In genomic region chr5:154395407-154396106, GRCh38 we compare ENCODE assay signal across 7 cellular contexts. TPM values are rescaled to one million over a fixed set of nuclear protein-coding genes. Genes with fewer than 3 reads are reported as not detected.
DNase-seq lines count a peak whose midpoint lies in the region; ATAC-seq and TF ChIP-seq lines count a peak whose summit lies in the region.

No MANE protein-coding gene starts in this region.

- no peaks in the 10 kb centered on the region for H3K27me3 ChIP-seq in neuronal stem cell (ENCODE audit: control insufficient read depth in 3 of 3, insufficient read depth in 3 of 3, low read depth in 1 of 3, low read length in 3 of 3)
- H3K27me3 ChIP-seq in MG63 = no peaks in the 10 kb centered on the region

- peaks cover 7% of the 10 kb centered on the region; the same call in 1 of the 2 replicates for H3K9me3 Mint-ChIP-seq in WTC11

- DNase-seq in WTC11 (ENCODE audit: low spot score) (peak; percentile 67), neuronal stem cell (ENCODE audit: low spot score) (no peak), MG63 (no peak), RKO (ENCODE audit: low spot score) (no peak)
- no peak for DNase-seq in activated naive CD4-positive, alpha-beta T cell (lab: John Stamatoyannopoulos, UW)

- CTCF ChIA-PET in WTC11 (lab: Charles Lee) = interaction anchor here (1.1 to 1.6 kb wide), 2 partner anchors 9 to 238 kb away, joined by 3 to 4 read pairs; no protein-coding TSS in a partner anchor

- H3K4me3 Mint-ChIP-seq in WTC11 = no peak overlapping the region

- H3K4me2 ChIP-seq in neuronal stem cell (ENCODE audit: insufficient read depth, low read length, poor library complexity, severe bottlenecking) = no peak overlapping the region

- no peak overlapping the region for H3K4ac ChIP-seq in neuronal stem cell (ENCODE audit: low read length)

- no peaks in the 10 kb centered on the region for H3K27me3 Mint-ChIP-seq in WTC11 (ENCODE audit: low read depth)

- peak overlapping the region; percentile 35 for H3K18ac ChIP-seq in neuronal stem cell (ENCODE audit: low read length)

- peaks cover 30% of the 10 kb centered on the region for H3K4me1 Mint-ChIP-seq in WTC11

- H3K36me3 ChIP-seq in neuronal stem cell (replicated peaks in 1 of 2; ENCODE audit: control insufficient read depth in 2 of 2, insufficient read depth in 2 of 2, low read length in 2 of 2) = peaks cover 0 to 47% of the 10 kb centered on the region in 2 donors
- no peaks in the 10 kb centered on the region for H3K36me3 ChIP-seq in MG63

- no peak overlapping the region for H3K23ac ChIP-seq in neuronal stem cell (ENCODE audit: low read depth, low read length, poor library complexity)

- POLR2A ChIA-PET in WTC11 (lab: Charles Lee) = interaction anchor here (1.8 kb wide), 1 partner anchor 205 kb away, joined by 4 read pairs; the partner anchor contains the start of gene GALNT10

- H2AK5ac ChIP-seq in neuronal stem cell (ENCODE audit: low read depth, low read length) = no peak overlapping the region

- H3K36me3 Mint-ChIP-seq in WTC11 = peaks cover 13% of the 10 kb centered on the region

- no peak overlapping the region for H4K91ac ChIP-seq in neuronal stem cell (ENCODE audit: low read depth, low read length, poor library complexity)

- ATAC-seq in GM19351 (IDR thresholded peaks at IDR 0.05; ENCODE audit: unreplicated experiment) (peak; percentile 92), HG03108 (IDR thresholded peaks at IDR 0.05; ENCODE audit: unreplicated experiment) (peak; percentile 70), WTC11 (peak; percentile 79)

- H3K4me1 ChIP-seq in neuronal stem cell (ENCODE audit: control insufficient read depth in 2 of 2, insufficient read depth in 1 of 2, low read depth in 1 of 2, low read length in 2 of 2) = no peaks in the 10 kb centered on the region

- no peak overlapping the region for H2AFZ ChIP-seq in neuronal stem cell (ENCODE audit: low read length)

- H3K14ac ChIP-seq in neuronal stem cell (ENCODE audit: low read length) = no peak overlapping the region

- H3K9me3 ChIP-seq in neuronal stem cell (replicated peaks in 1 of 2; ENCODE audit: control insufficient read depth in 2 of 2, insufficient read depth in 1 of 2, low read depth in 1 of 2, low read length in 2 of 2) = peaks cover 0 to 2% of the 10 kb centered on the region in 2 donors
- H3K9me3 ChIP-seq in MG63 = no peaks in the 10 kb centered on the region

- H3K9ac ChIP-seq in neuronal stem cell (ENCODE audit: low read depth, low read length, poor library complexity) = no peak overlapping the region

- no peak overlapping the region; the same call in none of the 2 replicates for H3K27ac Mint-ChIP-seq in WTC11

- WGBS in neuronal stem cell (ENCODE audit: extremely low coverage in 2 of 2, insufficient read length in 2 of 2, insufficient replicate concordance in 1 of 2), 2 donors = no CpG with 5 or more reads among the region's 14 CpGs

- peaks cover 2% of the 10 kb centered on the region for H3K79me1 ChIP-seq in neuronal stem cell (ENCODE audit: low read depth, low read length)

- no peak overlapping the region for H2BK5ac ChIP-seq in neuronal stem cell (ENCODE audit: low read length)

- no peak overlapping the region for H2BK12ac ChIP-seq in neuronal stem cell (ENCODE audit: low read length)

- H3K27ac ChIP-seq in neuronal stem cell (replicated peaks; ENCODE audit: low read length) = no peak overlapping the region

- no peak overlapping the region for H2BK15ac ChIP-seq in neuronal stem cell (ENCODE audit: low read length)

- no peak overlapping the region for H2BK120ac ChIP-seq in neuronal stem cell (ENCODE audit: low read depth, low read length)

- H4K8ac ChIP-seq in neuronal stem cell (ENCODE audit: low read depth, low read length) = no peak overlapping the region

- TF ChIP-seq CTCF in WTC11 (IDR thresholded peaks at IDR 0.05) = no peak

- H3K4me3 ChIP-seq in neuronal stem cell (ENCODE audit: low read length in 2 of 2) (no peak overlapping the region), MG63 (no peak overlapping the region)

TF ChIP-seq in WTC11, 78 proteins besides CTCF, POLR2A, EP300 and RAD21:
- TF ChIP-seq, protein P1, sequence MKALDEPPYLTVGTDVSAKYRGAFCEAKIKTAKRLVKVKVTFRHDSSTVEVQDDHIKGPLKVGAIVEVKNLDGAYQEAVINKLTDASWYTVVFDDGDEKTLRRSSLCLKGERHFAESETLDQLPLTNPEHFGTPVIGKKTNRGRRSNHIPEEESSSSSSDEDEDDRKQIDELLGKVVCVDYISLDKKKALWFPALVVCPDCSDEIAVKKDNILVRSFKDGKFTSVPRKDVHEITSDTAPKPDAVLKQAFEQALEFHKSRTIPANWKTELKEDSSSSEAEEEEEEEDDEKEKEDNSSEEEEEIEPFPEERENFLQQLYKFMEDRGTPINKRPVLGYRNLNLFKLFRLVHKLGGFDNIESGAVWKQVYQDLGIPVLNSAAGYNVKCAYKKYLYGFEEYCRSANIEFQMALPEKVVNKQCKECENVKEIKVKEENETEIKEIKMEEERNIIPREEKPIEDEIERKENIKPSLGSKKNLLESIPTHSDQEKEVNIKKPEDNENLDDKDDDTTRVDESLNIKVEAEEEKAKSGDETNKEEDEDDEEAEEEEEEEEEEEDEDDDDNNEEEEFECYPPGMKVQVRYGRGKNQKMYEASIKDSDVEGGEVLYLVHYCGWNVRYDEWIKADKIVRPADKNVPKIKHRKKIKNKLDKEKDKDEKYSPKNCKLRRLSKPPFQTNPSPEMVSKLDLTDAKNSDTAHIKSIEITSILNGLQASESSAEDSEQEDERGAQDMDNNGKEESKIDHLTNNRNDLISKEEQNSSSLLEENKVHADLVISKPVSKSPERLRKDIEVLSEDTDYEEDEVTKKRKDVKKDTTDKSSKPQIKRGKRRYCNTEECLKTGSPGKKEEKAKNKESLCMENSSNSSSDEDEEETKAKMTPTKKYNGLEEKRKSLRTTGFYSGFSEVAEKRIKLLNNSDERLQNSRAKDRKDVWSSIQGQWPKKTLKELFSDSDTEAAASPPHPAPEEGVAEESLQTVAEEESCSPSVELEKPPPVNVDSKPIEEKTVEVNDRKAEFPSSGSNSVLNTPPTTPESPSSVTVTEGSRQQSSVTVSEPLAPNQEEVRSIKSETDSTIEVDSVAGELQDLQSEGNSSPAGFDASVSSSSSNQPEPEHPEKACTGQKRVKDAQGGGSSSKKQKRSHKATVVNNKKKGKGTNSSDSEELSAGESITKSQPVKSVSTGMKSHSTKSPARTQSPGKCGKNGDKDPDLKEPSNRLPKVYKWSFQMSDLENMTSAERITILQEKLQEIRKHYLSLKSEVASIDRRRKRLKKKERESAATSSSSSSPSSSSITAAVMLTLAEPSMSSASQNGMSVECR (CRISPR knock-in tag; IDR thresholded peaks at IDR 0.05; ENCODE audit: borderline replicate concordance) = 0 out of 2 replicates have a peak, but pooled peaks have one; percentile 21
- TF ChIP-seq TEAD1 (CRISPR knock-in tag; IDR thresholded peaks at IDR 0.05) (0 out of 2 replicates have a peak, but pooled peaks have one; percentile 26), ETV6 (CRISPR knock-in tag; IDR thresholded peaks at IDR 0.05) (peak; percentile 47; the same call in 1 of the 2 replicates), NFE2L1 (CRISPR knock-in tag; IDR thresholded peaks at IDR 0.05) (peak; percentile 87), ZNF121 (CRISPR knock-in tag; IDR thresholded peaks at IDR 0.05) (no peak), FOXP1 (CRISPR knock-in tag; IDR thresholded peaks at IDR 0.05; ENCODE audit: borderline replicate concordance) (no peak), MAX (CRISPR knock-in tag; IDR thresholded peaks at IDR 0.05) (peak; percentile 81), FOXK1 (CRISPR knock-in tag; IDR thresholded peaks at IDR 0.05) (peak; percentile 46; the same call in 1 of the 2 replicates), ZNF423 (CRISPR knock-in tag; IDR thresholded peaks at IDR 0.05) (peak; percentile 20; the same call in 1 of the 2 replicates), SP1 (CRISPR knock-in tag; conservative IDR thresholded peaks at IDR 0.05) (peak; percentile 36; the same call in 1 of the 2 replicates), GTF2I (CRISPR knock-in tag; conservative IDR thresholded peaks at IDR 0.05) (no peak)
- TF ChIP-seq, protein P2, sequence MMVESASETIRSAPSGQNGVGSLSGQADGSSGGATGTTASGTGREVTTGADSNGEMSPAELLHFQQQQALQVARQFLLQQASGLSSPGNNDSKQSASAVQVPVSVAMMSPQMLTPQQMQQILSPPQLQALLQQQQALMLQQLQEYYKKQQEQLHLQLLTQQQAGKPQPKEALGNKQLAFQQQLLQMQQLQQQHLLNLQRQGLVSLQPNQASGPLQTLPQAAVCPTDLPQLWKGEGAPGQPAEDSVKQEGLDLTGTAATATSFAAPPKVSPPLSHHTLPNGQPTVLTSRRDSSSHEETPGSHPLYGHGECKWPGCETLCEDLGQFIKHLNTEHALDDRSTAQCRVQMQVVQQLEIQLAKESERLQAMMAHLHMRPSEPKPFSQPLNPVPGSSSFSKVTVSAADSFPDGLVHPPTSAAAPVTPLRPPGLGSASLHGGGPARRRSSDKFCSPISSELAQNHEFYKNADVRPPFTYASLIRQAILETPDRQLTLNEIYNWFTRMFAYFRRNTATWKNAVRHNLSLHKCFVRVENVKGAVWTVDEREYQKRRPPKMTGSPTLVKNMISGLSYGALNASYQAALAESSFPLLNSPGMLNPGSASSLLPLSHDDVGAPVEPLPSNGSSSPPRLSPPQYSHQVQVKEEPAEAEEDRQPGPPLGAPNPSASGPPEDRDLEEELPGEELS (CRISPR knock-in tag; IDR thresholded peaks at IDR 0.05) = peak; percentile 41; the same call in 1 of the 2 replicates

RNA-seq across cellular contexts. Expression of gene SAP30L, which starts 50.2 kb away (rescaled TPM):
- 25.6 to 33.5 TPM (median 32.0 TPM) in 3 replicates for total RNA-seq in WTC11 (2021)
- 57.9 TPM for polyA plus RNA-seq in neuronal stem cell (2013, experiment 1 of 2)
- polyA plus RNA-seq in neuronal stem cell (2013, experiment 2 of 2) = 60.6 TPM
- total RNA-seq in MG63 (2014; rRNA removed; shearing (Covaris generic); ENCODE audit: low replicate concordance) = 33.4 and 39.2 TPM in 2 replicates
